Comparison of ENCODE assay signal across 29 cellular contexts in the genomic region with DNA sequence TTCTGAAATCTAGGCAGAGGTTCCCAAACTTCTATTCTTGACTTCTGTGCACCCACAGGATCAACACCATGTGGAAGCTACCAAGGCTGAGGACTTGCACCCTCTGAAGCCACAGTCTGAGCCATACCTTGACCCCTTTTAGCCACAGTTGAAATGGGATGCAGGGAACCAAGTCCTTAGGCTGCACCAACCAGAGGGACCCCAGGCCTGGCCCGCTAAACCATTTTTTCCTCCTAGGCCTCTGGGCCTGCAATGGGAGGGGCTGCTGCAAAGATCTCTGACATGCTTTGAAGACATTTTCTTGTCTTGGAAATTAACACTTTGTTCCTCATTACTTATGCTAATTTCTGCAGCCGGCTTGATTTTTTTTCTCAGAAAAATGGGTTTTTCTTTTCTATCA.
"Had no signal": no experiment of that assay in that cellular context is flagged by ENCODE, and none has a peak within 500 bp of the region (broad histone marks: within the 10 kb centered on the region; RNA-seq: fewer than 3 reads in every experiment).

No MANE protein-coding gene starts in this region.

- FAIRE-seq: colon, endometrium, endothelial cell of umbilical vein, frontal cortex had no signal

- ATAC-seq: effector memory CD8-positive, alpha-beta T cell; esophagus mucosa; foreskin keratinocyte; gastrocnemius medialis; gastroesophageal sphincter; heart left ventricle; heart right ventricle had no signal

- H3K27me3 Mint-ChIP-seq: dendritic cell treated with granulocyte-macrophage colony-stimulating factor and Interleukin-4, amounts not matched to agents 40 ng/mL and 50 ng/mL, for 4 days; effector memory CD8-positive, alpha-beta T cell had no signal

- H3K4me3 ChIP-seq: colonic mucosa, coronary artery, dorsolateral prefrontal cortex, esophagus muscularis mucosa, esophagus squamous epithelium, gastrocnemius medialis, gastroesophageal sphincter, heart left ventricle, heart right ventricle had no signal

- H3K9me3 ChIP-seq: colonic mucosa, esophagus muscularis mucosa, gastrocnemius medialis, gastroesophageal sphincter, heart left ventricle had no signal

- H3K27ac Mint-ChIP-seq: dendritic cell treated with granulocyte-macrophage colony-stimulating factor and Interleukin-4, amounts not matched to agents 40 ng/mL and 50 ng/mL, for 4 days; effector memory CD8-positive, alpha-beta T cell; endodermal cell had no signal

- DNase-seq: colonic mucosa; cortex of kidney; dermis blood vessel endothelial cell; dorsolateral prefrontal cortex; effector CD4-positive, alpha-beta T cell; effector CD8-positive, alpha-beta T cell; effector memory CD4-positive, alpha-beta T cell; effector memory CD8-positive, alpha-beta T cell; endodermal cell; erythroblast; esophagus squamous epithelium; foreskin fibroblast; foreskin keratinocyte; foreskin melanocyte; gastrocnemius medialis; glutamatergic neuron; head of caudate nucleus; heart left ventricle; heart right ventricle had no signal

- H3K27ac ChIP-seq: colonic mucosa, coronary artery, dorsolateral prefrontal cortex, epithelial cell of prostate, esophagus muscularis mucosa, esophagus squamous epithelium, foreskin keratinocyte, gastrocnemius medialis, gastroesophageal sphincter, heart left ventricle, heart right ventricle had no signal

- H3K36me3 ChIP-seq: colonic mucosa, esophagus muscularis mucosa, esophagus squamous epithelium, gastrocnemius medialis, gastroesophageal sphincter, heart left ventricle, heart right ventricle had no signal

- H3K4me3 Mint-ChIP-seq: dendritic cell treated with granulocyte-macrophage colony-stimulating factor and Interleukin-4, amounts not matched to agents 40 ng/mL and 50 ng/mL, for 4 days; effector memory CD8-positive, alpha-beta T cell; endodermal cell had no signal

- H3K27me3 ChIP-seq: colonic mucosa, dorsolateral prefrontal cortex, esophagus muscularis mucosa, esophagus squamous epithelium, foreskin keratinocyte, gastrocnemius medialis, gastroesophageal sphincter, heart left ventricle, heart right ventricle had no signal

- H3K4me1 Mint-ChIP-seq: endodermal cell had no signal

- H3K4me1 ChIP-seq: colonic mucosa, esophagus muscularis mucosa, esophagus squamous epithelium, foreskin keratinocyte, gastrocnemius medialis, gastroesophageal sphincter, heart left ventricle, heart right ventricle had no signal
